Comparison of ENCODE assay signal across 1 cellular context in genomic region chr2:222945887-222946286, GRCh38.
TF ChIP-seq lines count a peak whose summit lies in the region.

No MANE protein-coding gene starts in this region.

TF ChIP-seq in WTC11, 78 proteins besides CTCF, POLR2A, EP300 and RAD21 (continued from another document):
- TF ChIP-seq ZNF281 (CRISPR knock-in tag; IDR thresholded peaks at IDR 0.05) (no peak), PRDM15 (CRISPR knock-in tag; IDR thresholded peaks at IDR 0.05) (no peak), NFYB (CRISPR knock-in tag; conservative IDR thresholded peaks at IDR 0.05; ENCODE audit: low read depth) (no peak), MAX (CRISPR knock-in tag; IDR thresholded peaks at IDR 0.05) (no peak), ATF2 (CRISPR knock-in tag; IDR thresholded peaks at IDR 0.05; ENCODE audit: borderline replicate concordance, low read depth) (no peak), PRRX2 (CRISPR knock-in tag; IDR thresholded peaks at IDR 0.05) (no peak), ATF6 (CRISPR knock-in tag; IDR thresholded peaks at IDR 0.05) (no peak)
